Comparison of ENCODE assay signal across 28 cellular contexts in the genomic region with DNA sequence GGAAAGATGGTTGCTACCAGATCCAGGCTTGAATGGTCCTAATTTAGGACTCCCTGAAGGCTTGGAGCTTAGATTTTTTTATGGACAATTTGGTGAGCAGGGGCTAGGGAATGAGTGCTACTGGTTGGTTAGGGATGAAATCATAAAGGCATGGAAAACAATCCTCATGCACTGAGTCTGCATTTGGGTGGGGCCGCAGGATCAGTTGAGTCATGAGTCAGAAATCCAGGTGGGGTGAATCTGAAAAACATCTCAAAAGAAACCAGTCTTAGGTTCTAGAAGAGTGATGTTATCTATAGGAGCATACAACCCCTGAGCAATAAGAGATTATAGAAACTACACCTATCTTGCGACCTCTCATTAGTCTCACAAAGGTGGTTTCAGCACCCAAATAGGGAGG.
"Had no signal": no experiment of that assay in that cellular context is flagged by ENCODE, and none has a peak within 500 bp of the region (broad histone marks: within the 10 kb centered on the region; RNA-seq: fewer than 3 reads in every experiment).

No MANE protein-coding gene starts in this region.

- FAIRE-seq: endothelial cell of umbilical vein, frontal cortex had no signal

- H3K4me3 ChIP-seq: adrenal gland, body of pancreas, coronary artery, dorsolateral prefrontal cortex, esophagus squamous epithelium had no signal

- H3K9me3 ChIP-seq: adrenal gland, body of pancreas, esophagus squamous epithelium had no signal

- H3K36me3 ChIP-seq: adrenal gland, esophagus squamous epithelium, WERI-Rb-1 had no signal

- H3K27ac ChIP-seq: adrenal gland, body of pancreas, coronary artery, dorsolateral prefrontal cortex, esophagus squamous epithelium, WERI-Rb-1 had no signal

- H3K27me3 ChIP-seq: adrenal gland, body of pancreas, dorsolateral prefrontal cortex, esophagus squamous epithelium had no signal

- H3K4me1 ChIP-seq: adrenal gland, body of pancreas, esophagus squamous epithelium had no signal

- DNase-seq: activated B cell treated with CpG ODN at 0.5 μM for 24 hours; activated CD4-positive, alpha-beta memory T cell treated with anti-CD3 and anti-CD28 coated beads for 36 hours; activated CD4-positive, alpha-beta T cell treated with anti-CD3 and anti-CD28 coated beads, Interleukin-2, amount 10 ng/mL, durations not matched to agents 24 days and 14 days; activated CD8-positive, alpha-beta memory T cell treated with anti-CD3 and anti-CD28 coated beads, Interleukin-2, amount 10 ng/mL, durations not matched to agents 7 days and 5 days; activated CD8-positive, alpha-beta memory T cell treated with anti-CD3 and anti-CD28 coated beads, Interleukin-2, amount 50 U/mL, for 4 hours; activated CD8-positive, alpha-beta T cell treated with anti-CD3 and anti-CD28 coated beads, Interleukin-2, amount 10 ng/mL, durations not matched to agents 7 days and 5 days; activated effector memory CD4-positive, alpha-beta T cell treated with anti-CD3 and anti-CD28 coated beads, Interleukin-2, amount 50 U/mL, for 16 hours; activated naive CD4-positive, alpha-beta T cell treated with anti-CD3 and anti-CD28 coated beads for 36 hours; activated naive CD8-positive, alpha-beta T cell treated with anti-CD3 and anti-CD28 coated beads for 36 hours; activated naive CD8-positive, alpha-beta T cell treated with anti-CD3 and anti-CD28 coated beads, Interleukin-2, amount 50 U/mL, for 24 hours; activated T-cell treated with anti-CD3 and anti-CD28 coated beads, Interleukin-2, amount 50 U/mL, for 1 hour; activated T-cell treated with anti-CD3 and anti-CD28 coated beads, Interleukin-2, amount 50 U/mL, for 48 hours; adrenal gland; amygdala; aorta; body of pancreas; dorsolateral prefrontal cortex; effector memory CD8-positive, alpha-beta T cell; erythroblast; esophagus squamous epithelium; head of caudate nucleus; T-helper 1 cell; T-helper 17 cell; T1000; WERI-Rb-1 had no signal
